28 cellular contexts compared by ENCODE assay signal in genomic region chr10:80713398-80713928, GRCh38.
"Had no signal": no experiment of that assay in that cellular context is flagged by ENCODE, and none has a peak within 500 bp of the region (broad histone marks: within the 10 kb centered on the region; RNA-seq: fewer than 3 reads in every experiment).

No MANE protein-coding gene starts in this region.

- DNase-seq: activated CD4-positive, alpha-beta memory T cell treated with anti-CD3 and anti-CD28 coated beads, Interleukin-2, amount 10 ng/mL, durations not matched to agents 7 days and 5 days; activated CD4-positive, alpha-beta T cell treated with anti-CD3 and anti-CD28 coated beads, Interleukin-2, amount 10 ng/mL, durations not matched to agents 7 days and 5 days; activated CD4-positive, CD25-positive, alpha-beta regulatory T cell treated with anti-CD3 and anti-CD28 coated beads, Interleukin-2, amount 50 U/mL, for 72 hours; activated CD8-positive, alpha-beta memory T cell treated with anti-CD3 and anti-CD28 coated beads, Interleukin-2, amount 10 ng/mL, durations not matched to agents 7 days and 5 days; activated naive CD4-positive, alpha-beta T cell; activated T-cell treated with anti-CD3 and anti-CD28 coated beads, Interleukin-2, amount 50 U/mL, for 48 hours; central memory CD4-positive, alpha-beta T cell; foreskin keratinocyte; heart right ventricle; left cardiac atrium; left ventricle myocardium superior; naive B cell; stimulated activated CD4-positive, alpha-beta T cell treated with anti-CD3 and anti-CD28 coated beads, Interleukin-12 subunit alpha, Interleukin-12 subunit beta, amount 100 ng/mL, for 4 hours; stimulated activated CD4-positive, alpha-beta T cell treated with anti-CD3 and anti-CD28 coated beads, Interleukin-4, amount 100 ng/mL, for 1 hour; stimulated activated naive CD8-positive, alpha-beta T cell treated with anti-CD3 and anti-CD28 coated beads, Interleukin-15, Interleukin-2, amounts not matched to agents 100 U/mL and 50 U/mL, for 24 hours; SW 1271; T-helper 9 cell; testis; upper lobe of left lung had no signal

- H3K36me3 Mint-ChIP-seq: activated CD8-positive, alpha-beta memory T cell treated with anti-CD3 and anti-CD28 coated beads, Interleukin-2, amount 10 ng/mL, durations not matched to agents 7 days and 5 days; activated naive CD4-positive, alpha-beta T cell treated with anti-CD3 and anti-CD28 coated beads, Interleukin-2, amount 50 U/mL, for 72 hours; naive B cell had no signal

- H3K27ac ChIP-seq: breast epithelium, esophagus muscularis mucosa, foreskin keratinocyte, heart right ventricle, skin epidermis, testis, upper lobe of left lung, VCaP had no signal

- H3K36me3 ChIP-seq: breast epithelium, esophagus muscularis mucosa, heart right ventricle, upper lobe of left lung had no signal

- H3K27me3 Mint-ChIP-seq: activated CD4-positive, alpha-beta T cell treated with anti-CD3 and anti-CD28 coated beads, Interleukin-2, amount 10 ng/mL, durations not matched to agents 7 days and 5 days had no signal

- H3K9me3 ChIP-seq: breast epithelium, esophagus muscularis mucosa, heart right ventricle, testis, upper lobe of left lung had no signal

- H3K4me1 Mint-ChIP-seq: activated CD4-positive, alpha-beta memory T cell treated with anti-CD3 and anti-CD28 coated beads, Interleukin-2, amount 10 ng/mL, durations not matched to agents 7 days and 5 days; activated CD4-positive, alpha-beta T cell treated with anti-CD3 and anti-CD28 coated beads, Interleukin-2, amount 10 ng/mL, durations not matched to agents 7 days and 5 days; activated CD8-positive, alpha-beta memory T cell treated with anti-CD3 and anti-CD28 coated beads, Interleukin-2, amount 10 ng/mL, durations not matched to agents 7 days and 5 days; naive B cell had no signal

- H3K27ac Mint-ChIP-seq: activated CD4-positive, alpha-beta memory T cell treated with anti-CD3 and anti-CD28 coated beads, Interleukin-2, amount 10 ng/mL, durations not matched to agents 7 days and 5 days; activated CD4-positive, alpha-beta T cell treated with anti-CD3 and anti-CD28 coated beads, Interleukin-2, amount 10 ng/mL, durations not matched to agents 7 days and 5 days; activated CD8-positive, alpha-beta memory T cell treated with anti-CD3 and anti-CD28 coated beads, Interleukin-2, amount 10 ng/mL, durations not matched to agents 7 days and 5 days; activated naive CD4-positive, alpha-beta T cell treated with anti-CD3 and anti-CD28 coated beads, Interleukin-2, amount 50 U/mL, for 72 hours; activated T-helper 2 cell treated with anti-CD3 and anti-CD28 coated beads, Interferon-gamma antibody, Interleukin-2, Interleukin-4, amounts not matched to agents 10 μg/mL and 5 μg/mL and 100 μg/mL, durations not matched to agents 14 hours and 24 hours and 36 hours; naive B cell; progenitor cell of endocrine pancreas; T-helper 1 cell treated with Interleukin-12 subunit alpha and Interleukin-12 subunit beta and Interleukin-4 antibody, amounts not matched to agents 30 μg/mL and 1 μg/mL, for 36 hours had no signal

- H3K27me3 ChIP-seq: breast epithelium, foreskin keratinocyte, testis, upper lobe of left lung had no signal

- H3K4me3 ChIP-seq: breast epithelium, esophagus muscularis mucosa, heart right ventricle, skin epidermis, testis, upper lobe of left lung had no signal

- H3K9me3 Mint-ChIP-seq: activated CD4-positive, alpha-beta memory T cell treated with anti-CD3 and anti-CD28 coated beads, Interleukin-2, amount 10 ng/mL, durations not matched to agents 7 days and 5 days; activated CD4-positive, alpha-beta T cell treated with anti-CD3 and anti-CD28 coated beads, Interleukin-2, amount 10 ng/mL, durations not matched to agents 7 days and 5 days; activated naive CD4-positive, alpha-beta T cell treated with anti-CD3 and anti-CD28 coated beads, Interleukin-2, amount 50 U/mL, for 72 hours; activated T-helper 2 cell treated with anti-CD3 and anti-CD28 coated beads, Interferon-gamma antibody, Interleukin-2, Interleukin-4, amounts not matched to agents 10 μg/mL and 5 μg/mL and 100 μg/mL, durations not matched to agents 14 hours and 24 hours and 36 hours; naive B cell; neural crest cell; T-helper 1 cell treated with Interleukin-12 subunit alpha and Interleukin-12 subunit beta and Interleukin-4 antibody, amounts not matched to agents 30 μg/mL and 1 μg/mL, for 36 hours had no signal

- H3K4me1 ChIP-seq: breast epithelium, esophagus muscularis mucosa, foreskin keratinocyte, heart right ventricle, upper lobe of left lung had no signal

- H3K4me3 Mint-ChIP-seq: activated CD4-positive, alpha-beta memory T cell treated with anti-CD3 and anti-CD28 coated beads, Interleukin-2, amount 10 ng/mL, durations not matched to agents 7 days and 5 days; activated CD4-positive, alpha-beta T cell treated with anti-CD3 and anti-CD28 coated beads, Interleukin-2, amount 10 ng/mL, durations not matched to agents 7 days and 5 days; activated CD8-positive, alpha-beta memory T cell treated with anti-CD3 and anti-CD28 coated beads, Interleukin-2, amount 10 ng/mL, durations not matched to agents 7 days and 5 days; naive B cell; neural crest cell; T-helper 1 cell treated with Interleukin-12 subunit alpha and Interleukin-12 subunit beta and Interleukin-4 antibody, amounts not matched to agents 30 μg/mL and 1 μg/mL, for 36 hours had no signal
